In the genomic region with DNA sequence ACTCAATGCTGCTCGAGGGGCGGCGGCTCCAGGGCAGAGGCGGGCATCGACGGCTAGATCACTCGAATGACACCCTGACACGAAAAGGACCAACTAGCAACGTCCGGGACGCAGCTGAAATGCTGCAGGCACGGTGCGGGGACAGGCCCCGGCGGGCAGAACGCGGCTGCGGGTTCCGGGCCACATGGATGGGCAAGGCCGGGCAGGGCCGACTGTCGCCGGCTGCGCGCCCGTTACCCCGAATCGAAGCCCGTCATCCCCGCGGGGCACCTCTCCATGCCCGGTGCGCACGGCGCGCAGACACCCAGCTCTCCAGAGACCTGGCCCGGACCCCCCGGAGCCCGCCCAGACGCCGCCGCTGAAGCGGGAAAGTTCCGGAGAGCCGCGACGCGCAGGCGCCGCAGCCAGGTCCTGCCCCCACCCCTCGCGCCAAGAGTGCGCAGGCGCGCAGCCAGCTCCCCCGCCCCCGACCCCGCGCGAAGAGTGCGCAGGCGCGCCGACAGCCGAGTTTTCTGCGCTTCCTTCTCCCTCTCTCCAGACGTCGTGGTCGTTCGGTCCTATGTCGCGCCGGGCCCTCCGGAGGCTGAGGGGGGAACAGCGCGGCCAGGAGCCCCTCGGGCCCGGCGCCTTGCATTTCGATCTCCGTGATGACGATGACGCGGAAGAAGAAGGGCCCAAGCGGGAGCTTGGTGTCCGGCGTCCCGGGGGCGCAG, we compare ENCODE assay signal across 1 cellular context.
TF ChIP-seq lines count a peak whose summit lies in the region.

TSS of gene TCF25 (plus strand) at position 484 of the 713 bp plus-strand sequence. CDS start at position 560, 76 bp downstream.

TF ChIP-seq in K562, 482 proteins besides CTCF, POLR2A, EP300 and RAD21 (continued from another document and continues in another):
- TF ChIP-seq ZNF639 (CRISPR knock-in tag; conservative IDR thresholded peaks at IDR 0.05 in 1 of 2, IDR thresholded peaks at IDR 0.05 in 1 of 2) (0 out of 4 replicates have a peak, but pooled peaks of 1 of the 2 experiments have one; percentile 52), ZNF696 (CRISPR knock-in tag; conservative IDR thresholded peaks at IDR 0.05) (no peak), SMARCA4 (IDR thresholded peaks at IDR 0.05) (0 out of 2 replicates have a peak, but pooled peaks have one; percentile 0), TBL1XR1 (IDR thresholded peaks at IDR 0.05; ENCODE audit: low read length in 2 of 2) (no peak), BCOR (IDR thresholded peaks at IDR 0.05) (peak; percentile 46; the same call in 1 of the 2 replicates), PTBP1 (IDR thresholded peaks at IDR 0.05; ENCODE audit: low read depth, low read length) (no peak), CBFA2T2 (conservative IDR thresholded peaks at IDR 0.05) (no peak), NR2C1 (IDR thresholded peaks at IDR 0.05) (no peak), NR2C1 (tag; IDR thresholded peaks at IDR 0.05) (no peak; the same call in 1 of the 2 replicates), GATA2 (CRISPR knock-in tag; IDR thresholded peaks at IDR 0.05) (no peak), SIN3A (IDR thresholded peaks at IDR 0.05; ENCODE audit: borderline replicate concordance in 2 of 2, control insufficient read depth in 1 of 2, low read depth in 2 of 2, low read length in 2 of 2) (peak; percentile 10 to 43; a peak in 2 of 4 replicates), TRIM28 (IDR thresholded peaks at IDR 0.05) (0 out of 2 replicates have a peak, but pooled peaks have one; percentile 29), ZNF511 (CRISPR knock-in tag; IDR thresholded peaks at IDR 0.05) (peak; percentile 88), ZNF124 (CRISPR knock-in tag; IDR thresholded peaks at IDR 0.05) (no peak), ZNF133 (CRISPR knock-in tag; IDR thresholded peaks at IDR 0.05) (no peak), ZBTB11 (CRISPR knock-in tag; IDR thresholded peaks at IDR 0.05) (peak in 1 of 3 experiments; percentile 64; a peak in 2 of 6 replicates), ZBTB12 (CRISPR knock-in tag; IDR thresholded peaks at IDR 0.05) (no peak), STAT6 (CRISPR knock-in tag; IDR thresholded peaks at IDR 0.05) (no peak), RFX7 (CRISPR knock-in tag; IDR thresholded peaks at IDR 0.05) (no peak), MYC (IDR thresholded peaks at IDR 0.05; ENCODE audit: low read depth, low read length) (peak; percentile 61), MYC (CRISPR knock-in tag; IDR thresholded peaks at IDR 0.05; ENCODE audit: borderline replicate concordance, low read depth) (no peak; the same call in 1 of the 2 replicates), MEF2A (IDR thresholded peaks at IDR 0.05; ENCODE audit: control insufficient read depth, low read depth, low read length) (no peak), POLR2B (IDR thresholded peaks at IDR 0.05; ENCODE audit: low read depth, partially characterized antibody) (peak; percentile 96), PCBP1 (IDR thresholded peaks at IDR 0.05; ENCODE audit: low read depth, low read length, poor library complexity, severe bottlenecking) (peak; percentile 7), ZNF436 (CRISPR knock-in tag; IDR thresholded peaks at IDR 0.05) (no peak), RAD51 (IDR thresholded peaks at IDR 0.05; ENCODE audit: borderline replicate concordance, low read depth) (no peak), PHB2 (IDR thresholded peaks at IDR 0.05; ENCODE audit: low read depth) (no peak), ZSCAN29 (IDR thresholded peaks at IDR 0.05) (no peak), ZNF785 (CRISPR knock-in tag; IDR thresholded peaks at IDR 0.05) (no peak), PHB (CRISPR knock-in tag; IDR thresholded peaks at IDR 0.05) (0 out of 2 replicates have a peak, but pooled peaks have one; percentile 58), CBFB (CRISPR knock-in tag; IDR thresholded peaks at IDR 0.05) (peak; percentile 80; the same call in 1 of the 2 replicates), GATAD2B (IDR thresholded peaks at IDR 0.05; ENCODE audit: borderline replicate concordance) (no peak), FOXA3 (CRISPR knock-in tag; conservative IDR thresholded peaks at IDR 0.05 in 1 of 2, IDR thresholded peaks at IDR 0.05 in 1 of 2) (no peak), NRF1 (conservative IDR thresholded peaks at IDR 0.05 in 1 of 2, IDR thresholded peaks at IDR 0.05 in 1 of 2) (peak; percentile 92 to 93), NCOA4 (IDR thresholded peaks at IDR 0.05; ENCODE audit: partially characterized antibody) (no peak), ZBED1 (IDR thresholded peaks at IDR 0.05) (peak; percentile 39; the same call in 1 of the 2 replicates), ELF1 (tag; IDR thresholded peaks at IDR 0.05) (peak; percentile 50; the same call in 1 of the 2 replicates), EZH2 (IDR thresholded peaks at IDR 0.05; ENCODE audit: borderline replicate concordance, low read depth, low read length) (no peak), ELF2 (CRISPR knock-in tag; IDR thresholded peaks at IDR 0.05) (no peak), GABPB1 (CRISPR knock-in tag; IDR thresholded peaks at IDR 0.05) (peak; percentile 56; the same call in 1 of the 2 replicates), NCOA1 (IDR thresholded peaks at IDR 0.05; ENCODE audit: low read depth) (no peak), CGGBP1 (CRISPR knock-in tag; IDR thresholded peaks at IDR 0.05) (no peak)
- TF ChIP-seq, protein P1, sequence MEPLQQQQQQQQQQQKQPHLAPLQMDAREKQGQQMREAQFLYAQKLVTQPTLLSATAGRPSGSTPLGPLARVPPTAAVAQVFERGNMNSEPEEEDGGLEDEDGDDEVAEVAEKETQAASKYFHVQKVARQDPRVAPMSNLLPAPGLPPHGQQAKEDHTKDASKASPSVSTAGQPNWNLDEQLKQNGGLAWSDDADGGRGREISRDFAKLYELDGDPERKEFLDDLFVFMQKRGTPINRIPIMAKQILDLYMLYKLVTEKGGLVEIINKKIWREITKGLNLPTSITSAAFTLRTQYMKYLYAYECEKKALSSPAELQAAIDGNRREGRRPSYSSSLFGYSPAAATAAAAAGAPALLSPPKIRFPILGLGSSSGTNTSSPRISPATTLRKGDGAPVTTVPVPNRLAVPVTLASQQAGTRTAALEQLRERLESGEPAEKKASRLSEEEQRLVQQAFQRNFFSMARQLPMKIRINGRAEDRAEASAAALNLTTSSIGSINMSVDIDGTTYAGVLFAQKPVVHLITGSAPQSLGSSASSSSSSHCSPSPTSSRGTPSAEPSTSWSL (CRISPR knock-in tag; IDR thresholded peaks at IDR 0.05; ENCODE audit: borderline replicate concordance): no peak
- TF ChIP-seq, protein P2, sequence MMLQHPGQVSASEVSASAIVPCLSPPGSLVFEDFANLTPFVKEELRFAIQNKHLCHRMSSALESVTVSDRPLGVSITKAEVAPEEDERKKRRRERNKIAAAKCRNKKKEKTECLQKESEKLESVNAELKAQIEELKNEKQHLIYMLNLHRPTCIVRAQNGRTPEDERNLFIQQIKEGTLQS (IDR thresholded peaks at IDR 0.05): no peak
- TF ChIP-seq, protein P2 (CRISPR knock-in tag; conservative IDR thresholded peaks at IDR 0.05): peak; percentile 74; the same call in 1 of the 2 replicates
- TF ChIP-seq, protein P3, sequence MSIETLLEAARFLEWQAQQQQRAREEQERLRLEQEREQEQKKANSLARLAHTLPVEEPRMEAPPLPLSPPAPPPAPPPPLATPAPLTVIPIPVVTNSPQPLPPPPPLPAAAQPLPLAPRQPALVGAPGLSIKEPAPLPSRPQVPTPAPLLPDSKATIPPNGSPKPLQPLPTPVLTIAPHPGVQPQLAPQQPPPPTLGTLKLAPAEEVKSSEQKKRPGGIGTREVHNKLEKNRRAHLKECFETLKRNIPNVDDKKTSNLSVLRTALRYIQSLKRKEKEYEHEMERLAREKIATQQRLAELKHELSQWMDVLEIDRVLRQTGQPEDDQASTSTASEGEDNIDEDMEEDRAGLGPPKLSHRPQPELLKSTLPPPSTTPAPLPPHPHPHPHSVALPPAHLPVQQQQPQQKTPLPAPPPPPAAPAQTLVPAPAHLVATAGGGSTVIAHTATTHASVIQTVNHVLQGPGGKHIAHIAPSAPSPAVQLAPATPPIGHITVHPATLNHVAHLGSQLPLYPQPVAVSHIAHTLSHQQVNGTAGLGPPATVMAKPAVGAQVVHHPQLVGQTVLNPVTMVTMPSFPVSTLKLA (conservative IDR thresholded peaks at IDR 0.05): 0 out of 4 replicates have a peak, but pooled peaks of 1 of the 2 experiments have one; percentile 58
- TF ChIP-seq, protein P4, sequence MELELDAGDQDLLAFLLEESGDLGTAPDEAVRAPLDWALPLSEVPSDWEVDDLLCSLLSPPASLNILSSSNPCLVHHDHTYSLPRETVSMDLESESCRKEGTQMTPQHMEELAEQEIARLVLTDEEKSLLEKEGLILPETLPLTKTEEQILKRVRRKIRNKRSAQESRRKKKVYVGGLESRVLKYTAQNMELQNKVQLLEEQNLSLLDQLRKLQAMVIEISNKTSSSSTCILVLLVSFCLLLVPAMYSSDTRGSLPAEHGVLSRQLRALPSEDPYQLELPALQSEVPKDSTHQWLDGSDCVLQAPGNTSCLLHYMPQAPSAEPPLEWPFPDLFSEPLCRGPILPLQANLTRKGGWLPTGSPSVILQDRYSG (tag; conservative IDR thresholded peaks at IDR 0.05; ENCODE audit: low read depth): peak; percentile 70; the same call in 1 of the 2 replicates
- TF ChIP-seq, protein P5, sequence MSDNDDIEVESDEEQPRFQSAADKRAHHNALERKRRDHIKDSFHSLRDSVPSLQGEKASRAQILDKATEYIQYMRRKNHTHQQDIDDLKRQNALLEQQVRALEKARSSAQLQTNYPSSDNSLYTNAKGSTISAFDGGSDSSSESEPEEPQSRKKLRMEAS (CRISPR knock-in tag; IDR thresholded peaks at IDR 0.05): peak; percentile 88
